In genomic region chr4:120688791-120689190, GRCh38 we compare ENCODE assay signal across 27 cellular contexts.
"Had no signal": no experiment of that assay in that cellular context is flagged by ENCODE, and none has a peak within 500 bp of the region (broad histone marks: within the 10 kb centered on the region; RNA-seq: fewer than 3 reads in every experiment).

No MANE protein-coding gene starts in this region.

- ATAC-seq: natural killer cell; psoas muscle; right cardiac atrium; right lobe of liver; stimulated activated memory B cell treated with anti-CD40 and anti-IgM and Interleukin-4, amounts not matched to agents 10 μg/mL and 1 μg/mL and 100 μg/mL, for 72 hours; stimulated activated naive CD8-positive, alpha-beta T cell treated with anti-CD3 and anti-CD28 coated beads, Interleukin-15, amount 100 ng/mL, for 72 hours; stimulated activated naive CD8-positive, alpha-beta T cell treated with anti-CD3 and anti-CD28 coated beads, Interleukin-15, Interleukin-2, amounts not matched to agents 100 U/mL and 50 U/mL, for 24 hours; upper lobe of right lung had no signal

- DNase-seq: natural killer cell; occipital lobe; ovary; posterior cingulate gyrus; psoas muscle; right cardiac atrium; right lobe of liver; sigmoid colon; spleen; stimulated activated CD4-positive, alpha-beta T cell treated with anti-CD3 and anti-CD28 coated beads, Interleukin-12 subunit alpha, Interleukin-12 subunit beta, amount 100 ng/mL, for 4 hours; stimulated activated CD4-positive, alpha-beta T cell treated with anti-CD3 and anti-CD28 coated beads, Interleukin-1b, Interleukin-23, amount 100 ng/mL, for 48 hours; stimulated activated CD4-positive, alpha-beta T cell treated with anti-CD3 and anti-CD28 coated beads, Interleukin-4, amount 100 ng/mL, for 1 hour; stimulated activated CD4-positive, alpha-beta T cell treated with anti-CD3 and anti-CD28 coated beads, Interleukin-4, amount 100 ng/mL, for 4 hours; stimulated activated CD8-positive, alpha-beta memory T cell treated with anti-CD3 and anti-CD28 coated beads, Interleukin-4, amount 100 ng/mL, for 48 hours; stimulated activated naive CD4-positive, alpha-beta T cell; stimulated activated naive CD8-positive, alpha-beta T cell treated with anti-CD3 and anti-CD28 coated beads, Interleukin-15, amount 100 ng/mL, for 72 hours; stimulated activated naive CD8-positive, alpha-beta T cell treated with anti-CD3 and anti-CD28 coated beads, Interleukin-15, Interleukin-2, amounts not matched to agents 100 U/mL and 50 U/mL, for 24 hours; substantia nigra; testis; tibial artery; transverse colon; upper lobe of right lung; uterus had no signal

- H3K4me3 ChIP-seq: neural progenitor cell, ovary, psoas muscle, right lobe of liver, sigmoid colon, smooth muscle cell, spleen, suprapubic skin, testis, tibial artery, transverse colon, upper lobe of right lung, uterus had no signal
